In genomic region chrX:15786930-15787329, GRCh38 we compare ENCODE assay signal across 29 cellular contexts. TPM values are rescaled to one million over a fixed set of nuclear protein-coding genes. Genes with fewer than 3 reads are reported as not detected.
A peak's percentile ranks its signal among the peaks of the same experiment; 100 is the strongest.
DNase-seq lines count a peak whose midpoint lies in the region; ATAC-seq, FAIRE-seq and TF ChIP-seq lines count a peak whose summit lies in the region.
"Had no signal": no experiment of that assay in that cellular context is flagged by ENCODE, and none has a peak within 500 bp of the region (broad histone marks: within the 10 kb centered on the region; RNA-seq: fewer than 3 reads in every experiment).

No MANE protein-coding gene starts in this region.

- intact Hi-C loops in lower leg skin (cut with DNase I; ENCODE audit: low total_unique reads), result no loop called here

- TF ChIP-seq EP300 in A549 (IDR thresholded peaks at IDR 0.05), result no peak

- no peak overlapping the region for H3K27ac ChIP-seq in A549
- H3K27ac ChIP-seq: gastroesophageal sphincter, KMS-11, left lung, ovary, right atrium auricular region had no signal

- CTCF ChIA-PET in A549 (lab: Yijun Ruan, JAX), result no interaction called here

- ATAC-seq in A549 (no peak), esophagus mucosa (peak; percentile 27)
- ATAC-seq: activated CD8-positive, alpha-beta memory T cell treated with anti-CD3 and anti-CD28 coated beads, Interleukin-2, amount 10 ng/mL, durations not matched to agents 7 days and 5 days; activated T-cell treated with anti-CD3 and anti-CD28 coated beads, Interleukin-2, amount 50 U/mL, for 72 hours; gastroesophageal sphincter; left lung; SK-N-SH treated with all-trans-retinoic acid at 6 μM for 48 hours had no signal

- no peaks in the 10 kb centered on the region for H3K9me3 ChIP-seq in A549
- H3K9me3 ChIP-seq: gastroesophageal sphincter, left lung, ovary, right atrium auricular region, upper lobe of left lung had no signal

- POLR2A ChIA-PET in A549 (lab: Yijun Ruan, JAX), result no interaction called here

- peaks cover 10% of the 10 kb centered on the region; the same call in 1 of the 3 replicates for H3K4me1 ChIP-seq in A549
- H3K4me1 ChIP-seq: left lung had no signal

- TF ChIP-seq CTCF in A549 (IDR thresholded peaks at IDR 0.05) (no peak), lower leg skin (IDR thresholded peaks at IDR 0.05) (no peak)

- TF ChIP-seq POLR2A in A549 (IDR thresholded peaks at IDR 0.05; ENCODE audit: low read length), result no peak
- TF ChIP-seq POLR2A in erythroblast (IDR thresholded peaks at IDR 0.05; ENCODE audit: low read length), result no peak
- TF ChIP-seq POLR2A in lower leg skin (IDR thresholded peaks at IDR 0.05), result no peak

- 86% methylated on average over 2 of the region's 3 CpGs for WGBS in A549 (ENCODE audit: missing lambda C conversion rate)
- WGBS in lower leg skin, 2 donors, result 52 to 62% methylated on average over 3 of the region's 3 CpGs

- H3K4me3 ChIP-seq in A549 (no peak overlapping the region), lower leg skin (ENCODE audit: low read depth, poor library complexity, severe bottlenecking) (no peak overlapping the region)
- H3K4me3 ChIP-seq: gastroesophageal sphincter, left lung, ovary, right atrium auricular region, smooth muscle cell, upper lobe of left lung had no signal

- DNase-seq in A549 (ENCODE audit: low read depth in 1 of 2, low spot score in 1 of 2), result no peak
- peak; percentile 60 for DNase-seq in CD1c-positive myeloid dendritic cell (ENCODE audit: extremely low spot score)
- DNase-seq in NOMO-1 (lab: John Stamatoyannopoulos, UW; ENCODE audit: unreplicated experiment in 2 of 2), result peak; percentile 61 to 83
- DNase-seq in HuH-7 (ENCODE audit: low spot score), result no peak
- no peak for DNase-seq in erythroblast (lab: John Stamatoyannopoulos, UW)
- no peak for DNase-seq in lower leg skin (ENCODE audit: low spot score in 2 of 2)
- DNase-seq: activated CD4-positive, alpha-beta T cell treated with anti-CD3 and anti-CD28 coated beads, Interleukin-2, amount 50 U/mL, for 1 hour; activated CD8-positive, alpha-beta memory T cell treated with anti-CD3 and anti-CD28 coated beads, Interleukin-2, amount 10 ng/mL, durations not matched to agents 7 days and 5 days; activated naive CD4-positive, alpha-beta T cell; activated T-cell treated with anti-CD3 and anti-CD28 coated beads, Interleukin-2, amount 50 U/mL, for 72 hours; C1 segment of cervical spinal cord; Calu3; hippocampal formation; left lung; MM.1S; naive B cell; NCI-H1694; ovary; stimulated activated CD4-positive, alpha-beta T cell treated with anti-CD3 and anti-CD28 coated beads, Interleukin-1b, Interleukin-23, amount 100 ng/mL, for 48 hours; substantia nigra; T-helper 9 cell had no signal

- no peak for TF ChIP-seq RAD21 in A549 (conservative IDR thresholded peaks at IDR 0.05 in 1 of 2, IDR thresholded peaks at IDR 0.05 in 1 of 2)

- no peak overlapping the region for H3K4me2 ChIP-seq in A549
- H3K4me2 ChIP-seq: KMS-11, smooth muscle cell had no signal

- FAIRE-seq in A549 (lab: Jason Lieb, UNC), result peak; percentile 23
- FAIRE-seq: HTR-8/SVneo had no signal

TF ChIP-seq in A549, 52 proteins besides CTCF, POLR2A, EP300 and RAD21:
- TF ChIP-seq JUN (IDR thresholded peaks at IDR 0.05) (no peak), CBX8 (IDR thresholded peaks at IDR 0.05) (no peak), CBX2 (IDR thresholded peaks at IDR 0.05; ENCODE audit: borderline replicate concordance, low read depth) (no peak), ATOH8 (CRISPR knock-in tag; IDR thresholded peaks at IDR 0.05; ENCODE audit: low read depth) (no peak), MYC (IDR thresholded peaks at IDR 0.05; ENCODE audit: borderline replicate concordance, low read length) (no peak), E2F6 (IDR thresholded peaks at IDR 0.05; ENCODE audit: borderline replicate concordance, low read depth) (no peak), ZNF302 (CRISPR knock-in tag; IDR thresholded peaks at IDR 0.05) (no peak), RFX5 (IDR thresholded peaks at IDR 0.05) (no peak), ELK1 (IDR thresholded peaks at IDR 0.05; ENCODE audit: low read depth, low read length) (no peak), ESRRA (IDR thresholded peaks at IDR 0.05; ENCODE audit: borderline replicate concordance, low read length) (no peak), POLR2AphosphoS2 (conservative IDR thresholded peaks at IDR 0.05; ENCODE audit: low read length) (no peak), NR3C1 (IDR thresholded peaks at IDR 0.05) (no peak), CEBPB (IDR thresholded peaks at IDR 0.05) (no peak)
TF ChIP-seq in A549: peak in this region for 0.

RNA-seq across cellular contexts. Expression of gene ZRSR2, which starts 3.4 kb away (rescaled TPM):
- polyA plus RNA-seq in A549 (2011; rRNA removed), result 8.5 and 10.5 TPM in 2 replicates
- polyA plus RNA-seq in A549 (2012; cell fraction: cytosol; rRNA removed), result 3.7 and 4.3 TPM in 2 replicates
- 3.6 and 7.6 TPM in 2 replicates for polyA plus RNA-seq in A549 (2012; cell fraction: nucleus; rRNA removed)
- 11.0 to 12.0 TPM (median 11.7 TPM) in 3 replicates for polyA plus RNA-seq in A549 (2017; fragmentation: RNase III; extraction: RNeasy Plus Mini Kit Qiagen cat#74134 plus additional on column Dnase treatment)
- polyA minus RNA-seq in A549 (2011; rRNA and poly(A)+ RNA removed), result 1.6 and 3.1 TPM in 2 replicates
- total RNA-seq in esophagus mucosa, result 5.8 TPM
- total RNA-seq in lower leg skin, result 10 to 100 TPM in 1 of 4 donors, 1 to 10 TPM in 3; 1.9 to 11.2 (median 4.6) TPM

RNA-seq across cellular contexts. Expression of gene CA5B, which starts 48.9 kb away (rescaled TPM):
- polyA plus RNA-seq in A549 (2011; rRNA removed) (11.3 and 12.5 TPM in 2 replicates), A549 (2017; fragmentation: RNase III; extraction: RNeasy Plus Mini Kit Qiagen cat#74134 plus additional on column Dnase treatment) (2.7 to 5.8 TPM (median 5.2 TPM) in 3 replicates)
- polyA plus RNA-seq in A549 (2012; cell fraction: cytosol; rRNA removed), result 1.4 and 1.9 TPM in 2 replicates
- polyA plus RNA-seq in A549 (2012; cell fraction: nucleus; rRNA removed), result 1.5 and 2.1 TPM in 2 replicates
- polyA minus RNA-seq in A549 (2011; rRNA and poly(A)+ RNA removed), result 16.3 and 16.5 TPM in 2 replicates
- total RNA-seq in esophagus mucosa (10.6 TPM), lower leg skin (10 to 100 TPM in 3 of 4 donors, 1 to 10 TPM in 1; 7.2 to 14.0 (median 11.8) TPM)

Comparison
In these comparisons a context has a peak if more than half of its experiments do, and no peak if none do; other contexts are left out.
1. DNase-seq: peak in CD1c-positive myeloid dendritic cell (single experiment) and NOMO-1 (2 of 2); none in A549 (0 of 2), HuH-7 (single experiment), erythroblast (0 of 2) and lower leg skin (0 of 2).